ENCODE assay signal across 1 cellular context in genomic region chr10:79346012-79346340, GRCh38.
TF ChIP-seq lines count a peak whose summit lies in the region.

No MANE protein-coding gene starts in this region.

TF ChIP-seq in HepG2, 621 proteins besides CTCF, POLR2A, EP300 and RAD21:
- TF ChIP-seq ZNF724P (CRISPR knock-in tag; IDR thresholded peaks at IDR 0.05; ENCODE audit: borderline replicate concordance): no peak
- TF ChIP-seq ZNF788 (CRISPR knock-in tag; IDR thresholded peaks at IDR 0.05; ENCODE audit: borderline replicate concordance): no peak
- TF ChIP-seq, protein P1, sequence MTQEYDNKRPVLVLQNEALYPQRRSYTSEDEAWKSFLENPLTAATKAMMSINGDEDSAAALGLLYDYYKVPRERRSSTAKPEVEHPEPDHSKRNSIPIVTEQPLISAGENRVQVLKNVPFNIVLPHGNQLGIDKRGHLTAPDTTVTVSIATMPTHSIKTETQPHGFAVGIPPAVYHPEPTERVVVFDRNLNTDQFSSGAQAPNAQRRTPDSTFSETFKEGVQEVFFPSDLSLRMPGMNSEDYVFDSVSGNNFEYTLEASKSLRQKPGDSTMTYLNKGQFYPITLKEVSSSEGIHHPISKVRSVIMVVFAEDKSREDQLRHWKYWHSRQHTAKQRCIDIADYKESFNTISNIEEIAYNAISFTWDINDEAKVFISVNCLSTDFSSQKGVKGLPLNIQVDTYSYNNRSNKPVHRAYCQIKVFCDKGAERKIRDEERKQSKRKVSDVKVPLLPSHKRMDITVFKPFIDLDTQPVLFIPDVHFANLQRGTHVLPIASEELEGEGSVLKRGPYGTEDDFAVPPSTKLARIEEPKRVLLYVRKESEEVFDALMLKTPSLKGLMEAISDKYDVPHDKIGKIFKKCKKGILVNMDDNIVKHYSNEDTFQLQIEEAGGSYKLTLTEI (CRISPR knock-in tag; conservative IDR thresholded peaks at IDR 0.05): no peak
- TF ChIP-seq ATF1 (CRISPR knock-in tag; IDR thresholded peaks at IDR 0.05): no peak
- no peak for TF ChIP-seq ZZZ3 (CRISPR knock-in tag; IDR thresholded peaks at IDR 0.05; ENCODE audit: borderline replicate concordance)
- no peak for TF ChIP-seq KMT2B (CRISPR knock-in tag; IDR thresholded peaks at IDR 0.05)
- TF ChIP-seq ISX (CRISPR knock-in tag; conservative IDR thresholded peaks at IDR 0.05): no peak
- no peak for TF ChIP-seq SRSF4 (IDR thresholded peaks at IDR 0.05; ENCODE audit: low read depth, low read length, poor library complexity, severe bottlenecking)
- no peak for TF ChIP-seq NCOR1 (IDR thresholded peaks at IDR 0.05; ENCODE audit: borderline replicate concordance, low read length)
- peak; percentile 59 for TF ChIP-seq MAFF (IDR thresholded peaks at IDR 0.05; ENCODE audit: low read depth, low read length)
- TF ChIP-seq TOE1 (CRISPR knock-in tag; IDR thresholded peaks at IDR 0.05): no peak
- no peak for TF ChIP-seq ZFP62 (CRISPR knock-in tag; IDR thresholded peaks at IDR 0.05)
- no peak for TF ChIP-seq FOXA1 (IDR thresholded peaks at IDR 0.05)
- TF ChIP-seq FOXA1 (CRISPR knock-in tag; IDR thresholded peaks at IDR 0.05): no peak
- no peak for TF ChIP-seq ZNF276 (CRISPR knock-in tag; IDR thresholded peaks at IDR 0.05; ENCODE audit: low read depth)
- TF ChIP-seq SMAD3 (CRISPR knock-in tag; IDR thresholded peaks at IDR 0.05): no peak
- TF ChIP-seq SNAI1 (CRISPR knock-in tag; IDR thresholded peaks at IDR 0.05; ENCODE audit: borderline replicate concordance): no peak
- peak; percentile 81 to 91 for TF ChIP-seq MAFK (conservative IDR thresholded peaks at IDR 0.05 in 1 of 2, IDR thresholded peaks at IDR 0.05 in 1 of 2; ENCODE audit: low read length in 2 of 2)
